ENCODE assay signal across 27 cellular contexts in genomic region chr18:63679820-63680606, GRCh38. TPM values are rescaled to one million over a fixed set of nuclear protein-coding genes. Genes with fewer than 3 reads are reported as not detected.
DNase-seq lines count a peak whose midpoint lies in the region; ATAC-seq, FAIRE-seq and TF ChIP-seq lines count a peak whose summit lies in the region.
"Had no signal": no experiment of that assay in that cellular context is flagged by ENCODE, and none has a peak within 500 bp of the region (broad histone marks: within the 10 kb centered on the region; RNA-seq: fewer than 3 reads in every experiment).

No MANE protein-coding gene starts in this region.

- H3K4me2 ChIP-seq in A549 (no peak overlapping the region), PC-3 (ENCODE audit: low read length) (peak overlapping the region; percentile 52; the same call in 1 of the 2 replicates)
- H3K4me2 ChIP-seq: PC-9 had no signal

- H3K4me3 ChIP-seq in A549 (no peak overlapping the region), PC-3 (ENCODE audit: low read length) (no peak overlapping the region), epithelial cell of esophagus (ENCODE audit: low read length) (peak overlapping the region; percentile 19), pancreas (no peak overlapping the region)
- H3K4me3 ChIP-seq: PC-9 had no signal

- ATAC-seq in A549 (no peak), PC-3 (no peak), foreskin keratinocyte (no peak), pancreas (no peak), GM19395 (IDR thresholded peaks at IDR 0.05; ENCODE audit: unreplicated experiment) (no peak)

- intact Hi-C loops in PC-3 (cut with micrococcal nuclease) = loop anchor here (2.0 to 5.0 kb wide), 3 partner anchors 97 to 153 kb away; partner anchors contain the start of gene SERPINB7
- intact Hi-C loops in pancreas (cut with DNase I) = no loop called here

- TF ChIP-seq CTCF in A549 (IDR thresholded peaks at IDR 0.05) (no peak), PC-3 (conservative IDR thresholded peaks at IDR 0.05; ENCODE audit: low read depth, low read length) (no peak), epithelial cell of esophagus (IDR thresholded peaks at IDR 0.05; ENCODE audit: insufficient read depth, low read depth, low read length, missing control alignments) (no peak), foreskin keratinocyte (conservative IDR thresholded peaks at IDR 0.05) (peak; percentile 10), pancreas (IDR thresholded peaks at IDR 0.05) (no peak)

- no peaks in the 10 kb centered on the region for H4K20me1 ChIP-seq in PC-3 (ENCODE audit: low read length)

- no peak for TF ChIP-seq POLR2A in A549 (IDR thresholded peaks at IDR 0.05; ENCODE audit: low read length)

- POLR2A ChIA-PET in A549 (lab: Yijun Ruan, JAX) (no interaction called here), PC-3 (lab: Charles Lee; ENCODE audit: unreplicated experiment) (interaction anchor here (0.7 kb wide), 1 partner anchor 166 kb away, joined by 4 read pairs; no protein-coding TSS in a partner anchor)

- CTCF ChIA-PET in A549 (lab: Yijun Ruan, JAX) (no interaction called here), PC-3 (lab: Charles Lee) (interaction anchor here (0.9 to 1.0 kb wide), 2 partner anchors 62 to 169 kb away, joined by 6 read pairs; no protein-coding TSS in a partner anchor)

- H3K9me2 ChIP-seq in PC-3 (replicated peaks; ENCODE audit: low read length) = no peaks in the 10 kb centered on the region

- no peak overlapping the region for H2AFZ ChIP-seq in PC-3 (ENCODE audit: low read length)
- H2AFZ ChIP-seq: PC-9 had no signal

- WGBS in A549 (ENCODE audit: missing lambda C conversion rate) = 41% methylated on average over 5 of the region's 5 CpGs
- 62 to 74% methylated on average over 5 of the region's 5 CpGs for WGBS in pancreas, 2 donors

- no TSS peak for BruUV-seq in PC-3 (replicated peaks; lab: Mats Ljungman, UMichigan)

- H3K4me1 ChIP-seq in A549 = peaks cover 34% of the 10 kb centered on the region
- H3K4me1 ChIP-seq in PC-3 (ENCODE audit: insufficient read depth, low read length) = peaks cover 67% of the 10 kb centered on the region
- H3K4me1 ChIP-seq in foreskin keratinocyte = peaks cover 29% of the 10 kb centered on the region
- H3K4me1 ChIP-seq in pancreas = peaks cover 5 to 15% (median 5%) of the 10 kb centered on the region in 3 donors

- H3F3A ChIP-seq in PC-3 (ENCODE audit: low read length, unreplicated experiment) = peaks cover 15% of the 10 kb centered on the region

- H3K9ac ChIP-seq in PC-3 (ENCODE audit: low read length) = peak overlapping the region; percentile 100

- no peak for FAIRE-seq in A549 (lab: Jason Lieb, UNC)
- no peak for FAIRE-seq in pancreas (lab: Jason Lieb, UNC)
- FAIRE-seq: H54, HTR-8/SVneo had no signal

- H3K9me3 ChIP-seq in A549 (no peaks in the 10 kb centered on the region), PC-3 (ENCODE audit: low read length) (no peaks in the 10 kb centered on the region), pancreas (no peaks in the 10 kb centered on the region)
- H3K9me3 ChIP-seq: Caco-2 had no signal

- H3K27me3 ChIP-seq in PC-3 (ENCODE audit: low read length) (no peaks in the 10 kb centered on the region), foreskin keratinocyte (no peaks in the 10 kb centered on the region), pancreas (no peaks in the 10 kb centered on the region)

- no peak for TF ChIP-seq EP300 in A549 (IDR thresholded peaks at IDR 0.05)

- H3K36me3 ChIP-seq in PC-3 (ENCODE audit: low read depth, low read length) (no peaks in the 10 kb centered on the region), pancreas (no peaks in the 10 kb centered on the region)

- peak overlapping the region; percentile 65 to 69; a peak in 5 of 6 replicates for H3K27ac ChIP-seq in A549
- H3K27ac ChIP-seq in PC-3 (ENCODE audit: low read length) = peak overlapping the region; percentile 100
- no peak overlapping the region for H3K27ac ChIP-seq in foreskin keratinocyte
- no peak overlapping the region for H3K27ac ChIP-seq in pancreas
- H3K27ac ChIP-seq: PC-9 had no signal

- DNase-seq in A549 (ENCODE audit: low read depth in 1 of 2, low spot score in 1 of 2) = peak in 1 of 2 experiments; percentile 14
- no peak for DNase-seq in PC-3
- DNase-seq in epithelial cell of esophagus (ENCODE audit: low read depth) = no peak
- no peak for DNase-seq in foreskin keratinocyte
- no peak for DNase-seq in pancreas
- DNase-seq in T1000 (lab: John Stamatoyannopoulos, UW) = no peak
- no peak for DNase-seq in ecto neural progenitor cell (ENCODE audit: low spot score)
- DNase-seq: C1 segment of cervical spinal cord; Caco-2; CD4-positive, alpha-beta memory T cell; DMS 273 treated with DMSO at 0.1 percent for 48 hours; DND-41; KBM-7; MM.1S; NCI-H2029; NCI-H446; NCI-H524 treated with DMSO at 0.1 percent for 48 hours; NCI-H82; NK-92 treated with Interleukin-12 subunit alpha and Interleukin-12 subunit beta, amount 100 ng/mL, for 24 hours; PC-9; SHP77 treated with DMSO at 0.1 percent for 48 hours had no signal

- TF ChIP-seq RAD21 in A549 (conservative IDR thresholded peaks at IDR 0.05 in 1 of 2, IDR thresholded peaks at IDR 0.05 in 1 of 2) = no peak

- no peaks in the 10 kb centered on the region for H3K79me2 ChIP-seq in PC-3 (ENCODE audit: low read length)

TF ChIP-seq in A549, 52 proteins besides CTCF, POLR2A, EP300 and RAD21 (continues in another document):
- TF ChIP-seq PHF8 (IDR thresholded peaks at IDR 0.05; ENCODE audit: borderline replicate concordance, low read depth) (no peak), RFX5 (IDR thresholded peaks at IDR 0.05) (no peak), CBX8 (IDR thresholded peaks at IDR 0.05) (no peak), ZFP36 (IDR thresholded peaks at IDR 0.05; ENCODE audit: borderline replicate concordance, partially characterized antibody) (no peak), BHLHE40 (IDR thresholded peaks at IDR 0.05; ENCODE audit: low read depth, low read length) (no peak), ELK1 (IDR thresholded peaks at IDR 0.05; ENCODE audit: low read depth, low read length) (no peak)
- TF ChIP-seq, protein P1, sequence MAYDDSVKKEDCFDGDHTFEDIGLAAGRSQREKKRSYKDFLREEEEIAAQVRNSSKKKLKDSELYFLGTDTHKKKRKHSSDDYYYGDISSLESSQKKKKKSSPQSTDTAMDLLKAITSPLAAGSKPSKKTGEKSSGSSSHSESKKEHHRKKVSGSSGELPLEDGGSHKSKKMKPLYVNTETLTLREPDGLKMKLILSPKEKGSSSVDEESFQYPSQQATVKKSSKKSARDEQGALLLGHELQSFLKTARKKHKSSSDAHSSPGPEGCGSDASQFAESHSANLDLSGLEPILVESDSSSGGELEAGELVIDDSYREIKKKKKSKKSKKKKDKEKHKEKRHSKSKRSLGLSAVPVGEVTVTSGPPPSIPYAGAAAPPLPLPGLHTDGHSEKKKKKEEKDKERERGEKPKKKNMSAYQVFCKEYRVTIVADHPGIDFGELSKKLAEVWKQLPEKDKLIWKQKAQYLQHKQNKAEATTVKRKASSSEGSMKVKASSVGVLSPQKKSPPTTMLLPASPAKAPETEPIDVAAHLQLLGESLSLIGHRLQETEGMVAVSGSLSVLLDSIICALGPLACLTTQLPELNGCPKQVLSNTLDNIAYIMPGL (CRISPR knock-in tag; IDR thresholded peaks at IDR 0.05; ENCODE audit: borderline replicate concordance) = no peak

RNA-seq across cellular contexts. Expression of gene SERPINB3, which starts 18.3 kb away (rescaled TPM):
- polyA plus RNA-seq in A549 (2011; rRNA removed) (0.19 and 0.25 TPM in 2 replicates), A549 (2017; fragmentation: RNase III; extraction: RNeasy Plus Mini Kit Qiagen cat#74134 plus additional on column Dnase treatment) (not detected in 3 replicates), foreskin keratinocyte (0.49 and 0.58 TPM in 2 replicates), pancreas (under 1 TPM in 1 of 2 donors, not detected in 1; 0.07 TPM)
- 0.03 TPM in 1 of 2 replicates, not detected in the other for polyA plus RNA-seq in A549 (2012; cell fraction: cytosol; rRNA removed)
- not detected in 2 replicates for polyA plus RNA-seq in A549 (2012; cell fraction: nucleus; rRNA removed)
- polyA minus RNA-seq in A549 (2011; rRNA and poly(A)+ RNA removed) = not detected in 2 replicates
- total RNA-seq in PC-3 (2014; rRNA removed) (5.6 and 6.3 TPM in 2 replicates), foreskin keratinocyte (0.56 and 0.88 TPM in 2 replicates), pancreas (not detected)
- total RNA-seq: A673; Caco-2; CD4-positive, alpha-beta memory T cell; LHCN-M2; PC-9; RPMI7951 had no signal
- polyA plus RNA-seq: CD4-positive, alpha-beta memory T cell had no signal

RNA-seq across cellular contexts. Expression of gene SERPINB11, which starts 22.7 kb away (rescaled TPM):
- polyA plus RNA-seq in A549 (2011; rRNA removed) (0.22 and 0.37 TPM in 2 replicates), A549 (2017; fragmentation: RNase III; extraction: RNeasy Plus Mini Kit Qiagen cat#74134 plus additional on column Dnase treatment) (not detected in 3 replicates), foreskin keratinocyte (not detected in 2 replicates), pancreas (not detected)
- polyA plus RNA-seq in A549 (2012; cell fraction: cytosol; rRNA removed) = 0.03 and 0.04 TPM in 2 replicates
- 0.04 and 0.05 TPM in 2 replicates for polyA plus RNA-seq in A549 (2012; cell fraction: nucleus; rRNA removed)
- polyA minus RNA-seq in A549 (2011; rRNA and poly(A)+ RNA removed) = 0.19 TPM in 1 of 2 replicates, not detected in the other
- total RNA-seq in PC-3 (2014; rRNA removed) (not detected in 2 replicates), foreskin keratinocyte (not detected in 2 replicates), pancreas (not detected)
- total RNA-seq: A673; Caco-2; CD4-positive, alpha-beta memory T cell; LHCN-M2; PC-9; RPMI7951 had no signal
- polyA plus RNA-seq: CD4-positive, alpha-beta memory T cell had no signal

RNA-seq across cellular contexts. Expression of gene SERPINB4, which starts 36.0 kb away (rescaled TPM):
- polyA plus RNA-seq in A549 (2011; rRNA removed) (0.16 and 0.34 TPM in 2 replicates), A549 (2017; fragmentation: RNase III; extraction: RNeasy Plus Mini Kit Qiagen cat#74134 plus additional on column Dnase treatment) (0.15 TPM in 1 of 3 replicates, not detected in the others), foreskin keratinocyte (0.07 TPM in 1 of 2 replicates, not detected in the other), pancreas (not detected)
- polyA plus RNA-seq in A549 (2012; cell fraction: cytosol; rRNA removed) = 0.01 TPM in 1 of 2 replicates, not detected in the other
- 0.02 and 0.05 TPM in 2 replicates for polyA plus RNA-seq in A549 (2012; cell fraction: nucleus; rRNA removed)
- not detected in 2 replicates for polyA minus RNA-seq in A549 (2011; rRNA and poly(A)+ RNA removed)
- total RNA-seq in PC-3 (2014; rRNA removed) (0.40 TPM in 1 of 2 replicates, not detected in the other), foreskin keratinocyte (0.07 TPM in 1 of 2 replicates, not detected in the other), pancreas (not detected)
- total RNA-seq: A673; Caco-2; CD4-positive, alpha-beta memory T cell; LHCN-M2; PC-9; RPMI7951 had no signal
- polyA plus RNA-seq: CD4-positive, alpha-beta memory T cell had no signal

Comparison
In these comparisons a context has a peak if more than half of its experiments do, and no peak if none do; other contexts are left out.
1. H3K27ac ChIP-seq: peak in A549 (2 of 2) and PC-3 (single experiment); none in foreskin keratinocyte (single experiment) and pancreas (0 of 4).